In genomic region chr2:26652361-26653041, GRCh38 we compare ENCODE assay signal across 14 cellular contexts. TPM values are rescaled to one million over a fixed set of nuclear protein-coding genes. Genes with fewer than 3 reads are reported as not detected.
DNase-seq lines count a peak whose midpoint lies in the region; ATAC-seq and TF ChIP-seq lines count a peak whose summit lies in the region.
"Had no signal": no experiment of that assay in that cellular context is flagged by ENCODE, and none has a peak within 500 bp of the region (broad histone marks: within the 10 kb centered on the region; RNA-seq: fewer than 3 reads in every experiment).

No MANE protein-coding gene starts in this region.

- no peaks in the 10 kb centered on the region for H3K9me3 Mint-ChIP-seq in type B pancreatic cell
- H3K9me3 Mint-ChIP-seq: activated naive CD4-positive, alpha-beta T cell treated with anti-CD3 and anti-CD28 coated beads, Interleukin-2, amount 50 U/mL, for 72 hours; effector memory CD8-positive, alpha-beta T cell had no signal

- TF ChIP-seq CTCF in coronary artery (IDR thresholded peaks at IDR 0.05) = no peak
- no peak for TF ChIP-seq CTCF in type B pancreatic cell (conservative IDR thresholded peaks at IDR 0.05)

- peak overlapping the region in 1 of 2 donors; percentile 59 for H3K27ac ChIP-seq in coronary artery
- H3K27ac ChIP-seq: neutrophil, thoracic aorta had no signal

- H3K27ac Mint-ChIP-seq in type B pancreatic cell = no peak overlapping the region
- H3K27ac Mint-ChIP-seq: activated naive CD4-positive, alpha-beta T cell treated with anti-CD3 and anti-CD28 coated beads, Interleukin-2, amount 50 U/mL, for 72 hours; effector memory CD8-positive, alpha-beta T cell had no signal

- H3K4me1 Mint-ChIP-seq in type B pancreatic cell (ENCODE audit: unreplicated experiment) = peaks cover 28% of the 10 kb centered on the region

- H3K36me3 Mint-ChIP-seq in type B pancreatic cell = no peaks in the 10 kb centered on the region
- H3K36me3 Mint-ChIP-seq: activated naive CD4-positive, alpha-beta T cell treated with anti-CD3 and anti-CD28 coated beads, Interleukin-2, amount 50 U/mL, for 72 hours had no signal

- DNase-seq in DMS79 treated with DMSO at 0.1 percent for 48 hours (lab: John Stamatoyannopoulos, UW) (peak; percentile 14), DMS79 (lab: John Stamatoyannopoulos, UW) (no peak), coronary artery (ENCODE audit: low spot score) (peak; percentile 64), mesenteric fat pad (ENCODE audit: low spot score) (peak; percentile 64), type B pancreatic cell (ENCODE audit: extremely low spot score, unreplicated experiment) (no peak)
- DNase-seq in activated CD4-positive, alpha-beta T cell treated with anti-CD3 and anti-CD28 coated beads, Interleukin-2, amount 50 U/mL, for 1 hour = no peak
- DNase-seq: 8988T; effector memory CD8-positive, alpha-beta T cell had no signal

- no peak overlapping the region for H3K4me3 ChIP-seq in coronary artery
- H3K4me3 ChIP-seq: thoracic aorta had no signal

- ATAC-seq in GM21576 (IDR thresholded peaks at IDR 0.05; ENCODE audit: unreplicated experiment) (no peak), GM19455 (IDR thresholded peaks at IDR 0.05; ENCODE audit: unreplicated experiment) (no peak)
- ATAC-seq: activated naive CD4-positive, alpha-beta T cell treated with anti-CD3 and anti-CD28 coated beads, Interleukin-2, amount 50 U/mL, for 72 hours; effector memory CD8-positive, alpha-beta T cell had no signal

- H3K4me3 Mint-ChIP-seq in type B pancreatic cell = peak overlapping the region; percentile 1
- H3K4me3 Mint-ChIP-seq: effector memory CD8-positive, alpha-beta T cell had no signal

- peaks cover 11% of the 10 kb centered on the region for H3K27me3 Mint-ChIP-seq in type B pancreatic cell

RNA-seq across cellular contexts. Expression of gene CIB4, which starts 11.3 kb away (rescaled TPM):
- total RNA-seq in mesenteric fat pad (not detected), type B pancreatic cell (ENCODE audit: low replicate concordance) (not detected in 2 replicates)
- total RNA-seq: activated naive CD4-positive, alpha-beta T cell treated with anti-CD3 and anti-CD28 coated beads, Interleukin-2, amount 50 U/mL, for 72 hours; Daoy; thoracic aorta had no signal

RNA-seq across cellular contexts. Expression of gene KCNK3, which starts 40.0 kb away (rescaled TPM):
- total RNA-seq in mesenteric fat pad (1.9 TPM), type B pancreatic cell (ENCODE audit: low replicate concordance) (2.7 and 7.7 TPM in 2 replicates)
- total RNA-seq: activated naive CD4-positive, alpha-beta T cell treated with anti-CD3 and anti-CD28 coated beads, Interleukin-2, amount 50 U/mL, for 72 hours had no signal

Comparison
In these comparisons a context has a peak if more than half of its experiments do, and no peak if none do; other contexts are left out.
1. DNase-seq: peak in DMS79 treated with DMSO at 0.1 percent for 48 hours (single experiment), coronary artery (single experiment) and mesenteric fat pad (single experiment); none in DMS79 (single experiment), type B pancreatic cell (single experiment) and activated CD4-positive, alpha-beta T cell treated with anti-CD3 and anti-CD28 coated beads, Interleukin-2, amount 50 U/mL, for 1 hour (single experiment).